11 cellular contexts compared by ENCODE assay signal in genomic region chr11:128719556-128719824, GRCh38. TPM values are rescaled to one million over a fixed set of nuclear protein-coding genes. Genes with fewer than 3 reads are reported as not detected.
DNase-seq lines count a peak whose midpoint lies in the region; ATAC-seq and TF ChIP-seq lines count a peak whose summit lies in the region.
"Had no signal": no experiment of that assay in that cellular context is flagged by ENCODE, and none has a peak within 500 bp of the region (broad histone marks: within the 10 kb centered on the region; RNA-seq: fewer than 3 reads in every experiment).

No MANE protein-coding gene starts in this region.

- dilution Hi-C loops in mammary epithelial cell (cut with HindIII; ENCODE audit: low sequenced_read_pairs): no loop called here

- peak overlapping the region; percentile 65 to 89 (median 82) for H3K4me3 Mint-ChIP-seq in CD8-positive, alpha-beta memory T cell
- H3K4me3 Mint-ChIP-seq in IgD-negative memory B cell: peak overlapping the region; percentile 83 to 98 (median 91)

- in situ Hi-C loops in mammary epithelial cell (cut with MboI; ENCODE audit: low sequenced_read_pairs in 2 of 2): no loop called here

- H3K4me1 Mint-ChIP-seq in CD8-positive, alpha-beta memory T cell: peaks cover 99 to 100% (median 100%) of the 10 kb centered on the region in 3 donors
- H3K4me1 Mint-ChIP-seq in IgD-negative memory B cell: peaks cover 75 to 91% (median 75%) of the 10 kb centered on the region in 3 donors

- no peaks in the 10 kb centered on the region for H3K9me3 Mint-ChIP-seq in CD8-positive, alpha-beta memory T cell
- no peaks in the 10 kb centered on the region for H3K9me3 Mint-ChIP-seq in IgD-negative memory B cell

- no peak overlapping the region for H3K4me2 ChIP-seq in mammary epithelial cell (ENCODE audit: insufficient read depth, low read depth, low read length)

- peak overlapping the region; percentile 48 for H3K4me3 ChIP-seq in CD8-positive, alpha-beta memory T cell (ENCODE audit: low read length)
- H3K4me3 ChIP-seq in psoas muscle (no peak overlapping the region), mammary epithelial cell (replicated peaks in 1 of 3; ENCODE audit: insufficient read depth in 1 of 3, low read depth in 2 of 3, low read length in 3 of 3) (no peak overlapping the region)
- H3K4me3 ChIP-seq: coronary artery had no signal

- H3K27me3 ChIP-seq in CD8-positive, alpha-beta memory T cell (ENCODE audit: insufficient read depth, low read length, poor library complexity, severe bottlenecking): no peaks in the 10 kb centered on the region
- H3K27me3 ChIP-seq in psoas muscle (ENCODE audit: insufficient read depth in 3 of 3, low read length in 2 of 3) (no peaks in the 10 kb centered on the region), mammary epithelial cell (ENCODE audit: insufficient read depth, low read length) (no peaks in the 10 kb centered on the region)

- peaks cover 0 to 2% of the 10 kb centered on the region in 2 donors for H3K27me3 Mint-ChIP-seq in CD8-positive, alpha-beta memory T cell
- H3K27me3 Mint-ChIP-seq in IgD-negative memory B cell: peaks cover 3% of the 10 kb centered on the region

- no peak overlapping the region for H3K9ac ChIP-seq in mammary epithelial cell (ENCODE audit: insufficient read depth, low read length)

- CTCF ChIA-PET in CD8-positive, alpha-beta memory T cell (lab: Charles Lee): interaction anchor here (0.6 to 2.1 kb wide), 5 partner anchors 14 to 111 kb away, joined by 3 to 9 read pairs (median 6); no protein-coding TSS in a partner anchor
- CTCF ChIA-PET in mammary epithelial cell (lab: Charles Lee; ENCODE audit: low non-redundant PET): no interaction called here

- H4K20me1 ChIP-seq in mammary epithelial cell (ENCODE audit: insufficient read depth, low read length): no peaks in the 10 kb centered on the region

- peaks cover 99% of the 10 kb centered on the region for H3K4me1 ChIP-seq in CD8-positive, alpha-beta memory T cell (ENCODE audit: insufficient read depth, low read length)
- H3K4me1 ChIP-seq in psoas muscle (peaks cover 24% of the 10 kb centered on the region), mammary epithelial cell (ENCODE audit: insufficient read depth, low read length) (peaks cover 19% of the 10 kb centered on the region)

- ATAC-seq in psoas muscle (no peak), GM21381 (IDR thresholded peaks at IDR 0.05; ENCODE audit: unreplicated experiment) (no peak)

- peaks cover 0 to 12% (median 11%) of the 10 kb centered on the region in 3 donors for H3K36me3 Mint-ChIP-seq in CD8-positive, alpha-beta memory T cell
- H3K36me3 Mint-ChIP-seq in IgD-negative memory B cell: no peaks in the 10 kb centered on the region

- 66 to 69% (median 66%) methylated on average over 5 of the region's 5 CpGs for WGBS in psoas muscle, 3 donors
- WGBS in mammary epithelial cell (ENCODE audit: low coverage, missing lambda C conversion rate): 76% methylated on average over 5 of the region's 5 CpGs

- no peaks in the 10 kb centered on the region for H3K36me3 ChIP-seq in CD8-positive, alpha-beta memory T cell (ENCODE audit: insufficient read depth, low read length)
- H3K36me3 ChIP-seq in psoas muscle (ENCODE audit: insufficient read depth in 1 of 2, low read depth in 1 of 2) (no peaks in the 10 kb centered on the region), mammary epithelial cell (ENCODE audit: insufficient read depth, low read length) (no peaks in the 10 kb centered on the region)

- DNase-seq in CD8-positive, alpha-beta memory T cell: no peak
- DNase-seq in psoas muscle (no peak), mammary epithelial cell (no peak), ecto neural progenitor cell (ENCODE audit: low spot score) (no peak), NOMO-1 treated with DMSO at 0.1 percent for 48 hours (lab: John Stamatoyannopoulos, UW; ENCODE audit: unreplicated experiment) (no peak)
- DNase-seq: DMS 273 treated with DMSO at 0.1 percent for 48 hours, NCI-H524 treated with DMSO at 0.1 percent for 48 hours had no signal

- H3K27ac ChIP-seq in CD8-positive, alpha-beta memory T cell (ENCODE audit: low read depth, low read length): no peak overlapping the region
- peak overlapping the region; percentile 65 for H3K27ac ChIP-seq in cingulate gyrus (ENCODE audit: low read depth, low read length)
- peak overlapping the region; percentile 0 for H3K27ac ChIP-seq in psoas muscle
- H3K27ac ChIP-seq in mammary epithelial cell (ENCODE audit: insufficient read depth, low read depth, low read length): no peak overlapping the region

- no peak overlapping the region for H2AFZ ChIP-seq in mammary epithelial cell (ENCODE audit: low read depth, low read length)

- intact Hi-C loops in psoas muscle (cut with DNase I): no loop called here
- intact Hi-C loops in mammary epithelial cell (cut with micrococcal nuclease): no loop called here

- POLR2A ChIA-PET in CD8-positive, alpha-beta memory T cell (lab: Charles Lee): interaction anchor here (1.2 to 1.9 kb wide), 5 partner anchors 14 to 26 kb away, joined by 3 to 11 read pairs (median 6); partner anchors contain the start of gene FLI1

- peak overlapping the region; percentile 94 to 100 (median 98) for H3K27ac Mint-ChIP-seq in CD8-positive, alpha-beta memory T cell
- peak overlapping the region; percentile 94 to 99 (median 98) for H3K27ac Mint-ChIP-seq in IgD-negative memory B cell

- TF ChIP-seq CTCF in psoas muscle (IDR thresholded peaks at IDR 0.05) (no peak), mammary epithelial cell (conservative IDR thresholded peaks at IDR 0.05 in 1 of 2, IDR thresholded peaks at IDR 0.05 in 1 of 2; ENCODE audit: extremely low read depth in 1 of 2, insufficient read depth in 1 of 2, low read depth in 1 of 2, low read length in 2 of 2) (no peak)

- no peaks in the 10 kb centered on the region for H3K9me3 ChIP-seq in CD8-positive, alpha-beta memory T cell (ENCODE audit: low read length)
- no peaks in the 10 kb centered on the region for H3K9me3 ChIP-seq in psoas muscle
- H3K9me3 ChIP-seq in mammary epithelial cell (replicated peaks; ENCODE audit: insufficient read depth, low read length): no peaks in the 10 kb centered on the region

- no TSS peak for BruUV-seq in mammary epithelial cell (replicated peaks; lab: Mats Ljungman, UMichigan)

- peaks cover 2% of the 10 kb centered on the region for H3K79me2 ChIP-seq in mammary epithelial cell (ENCODE audit: insufficient read depth, low read length)

RNA-seq across cellular contexts. Expression of gene FLI1, which starts 25.6 kb away (rescaled TPM):
- total RNA-seq in CD8-positive, alpha-beta memory T cell: 10 to 100 TPM; 41.7 to 45.2 TPM
- 89.2 TPM for polyA plus RNA-seq in CD8-positive, alpha-beta memory T cell
- polyA plus RNA-seq in IgD-negative memory B cell (113 TPM), psoas muscle (1 to 10 TPM; 3.3 to 5.5 (median 5.2) TPM), mammary epithelial cell (7.1 TPM)
- total RNA-seq in psoas muscle (10 to 100 TPM in 3 of 4 donors, 1 to 10 TPM in 1; 8.8 to 13.1 (median 12.7) TPM), mammary epithelial cell (1 to 10 TPM in 1 of 2 donors, under 1 TPM in 1; 0.67 to 1.6 TPM)
- polyA minus RNA-seq in mammary epithelial cell: 40.9 TPM

Comparison
In these comparisons a context has a peak if more than half of its experiments do, and no peak if none do; other contexts are left out.
1. H3K27ac ChIP-seq: peak in cingulate gyrus (single experiment) and psoas muscle (single experiment); none in CD8-positive, alpha-beta memory T cell (single experiment) and mammary epithelial cell (single experiment).
2. RNA of gene FLI1, which starts 25.6 kb away (polyA plus RNA-seq): 113 TPM in IgD-negative memory B cell (single experiment) and 89.2 TPM in CD8-positive, alpha-beta memory T cell (single experiment); 7.1 TPM in mammary epithelial cell (single experiment) and 3.3 to 5.5 TPM in psoas muscle; every median in the first group is over 10 times any median in the second.